1 cellular context compared by ENCODE assay signal in genomic region chr1:201542166-201543045, GRCh38.
TF ChIP-seq lines count a peak whose summit lies in the region.

No MANE protein-coding gene starts in this region.

TF ChIP-seq in SK-N-SH treated with all-trans-retinoic acid at 6 μM for 48 hours, 23 proteins besides CTCF, POLR2A, EP300 and RAD21 (continued from another document):
- TF ChIP-seq TSHZ2 (CRISPR knock-in tag; IDR thresholded peaks at IDR 0.05), result no peak
- no peak for TF ChIP-seq TOX (CRISPR knock-in tag; IDR thresholded peaks at IDR 0.05; ENCODE audit: borderline replicate concordance)
- no peak for TF ChIP-seq RARB (CRISPR knock-in tag; IDR thresholded peaks at IDR 0.05)
- TF ChIP-seq TCF4 (CRISPR knock-in tag; IDR thresholded peaks at IDR 0.05; ENCODE audit: borderline replicate concordance), result no peak
- no peak for TF ChIP-seq ISL1 (CRISPR knock-in tag; IDR thresholded peaks at IDR 0.05)
